In the genomic region with DNA sequence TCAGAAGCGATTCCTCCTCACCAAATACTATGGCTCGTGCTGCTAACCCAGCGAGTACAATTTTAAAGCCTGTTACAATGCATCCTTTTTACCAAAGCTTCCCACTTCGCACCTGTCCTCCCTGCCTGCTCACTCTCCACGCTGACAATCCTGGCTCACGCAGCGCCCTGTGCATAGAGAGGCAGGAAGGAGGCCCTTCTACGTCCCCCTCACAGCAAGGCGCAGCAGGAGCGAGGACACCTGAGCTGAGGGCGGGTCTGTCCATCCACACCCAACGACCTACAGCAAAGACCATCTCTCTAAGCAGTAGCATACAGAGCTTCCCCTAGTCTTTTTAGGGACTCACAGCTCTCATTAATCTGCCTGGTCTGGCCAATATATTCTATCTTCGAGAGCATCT, we compare ENCODE assay signal across 20 cellular contexts.
"Had no signal": no experiment of that assay in that cellular context is flagged by ENCODE, and none has a peak within 500 bp of the region (broad histone marks: within the 10 kb centered on the region; RNA-seq: fewer than 3 reads in every experiment).

No MANE protein-coding gene starts in this region.

- DNase-seq: activated CD4-positive, alpha-beta memory T cell treated with anti-CD3 and anti-CD28 coated beads for 36 hours; activated CD4-positive, alpha-beta T cell treated with anti-CD3 and anti-CD28 coated beads for 4 hours; activated T-cell treated with anti-CD3 and anti-CD28 coated beads, Interleukin-2, amount 50 U/mL, for 1 hour; aorta; brain microvascular endothelial cell; central memory CD4-positive, alpha-beta T cell; colonic mucosa; gastrocnemius medialis; heart left ventricle; left lung; mammary epithelial cell; trophoblast cell had no signal

- H3K27ac ChIP-seq: brain microvascular endothelial cell, colonic mucosa, gastrocnemius medialis, heart left ventricle, left lung, suprapubic skin had no signal

- H3K4me1 ChIP-seq: colonic mucosa, gastrocnemius medialis, heart left ventricle, left lung, suprapubic skin had no signal

- H3K27me3 ChIP-seq: brain microvascular endothelial cell, colonic mucosa, gastrocnemius medialis, heart left ventricle, left lung, suprapubic skin had no signal

- ATAC-seq: activated naive CD4-positive, alpha-beta T cell treated with anti-CD3 and anti-CD28 coated beads, Interleukin-2, amount 50 U/mL, for 72 hours; esophagus mucosa; gastrocnemius medialis; heart left ventricle; left lung; WTC11 had no signal

- H3K36me3 Mint-ChIP-seq: WTC11 had no signal

- H3K9me3 Mint-ChIP-seq: activated CD4-positive, alpha-beta memory T cell treated with anti-CD3 and anti-CD28 coated beads for 36 hours; activated naive CD4-positive, alpha-beta T cell treated with anti-CD3 and anti-CD28 coated beads, Interleukin-2, amount 50 U/mL, for 72 hours; neural crest cell; stimulated activated naive CD8-positive, alpha-beta T cell treated with anti-CD3 and anti-CD28 coated beads, Interleukin-15, Interleukin-2, amounts not matched to agents 100 ng/mL and 50 ng/mL, for 24 hours; T-helper 2 cell treated with Interferon-gamma antibody and Interleukin-4, amounts not matched to agents 5 μg/mL and 100 μg/mL, for 36 hours; WTC11 had no signal

- H3K36me3 ChIP-seq: colonic mucosa, gastrocnemius medialis had no signal

- H3K4me3 Mint-ChIP-seq: activated CD4-positive, alpha-beta memory T cell treated with anti-CD3 and anti-CD28 coated beads for 36 hours; neural crest cell; stimulated activated naive CD8-positive, alpha-beta T cell treated with anti-CD3 and anti-CD28 coated beads, Interleukin-15, Interleukin-2, amounts not matched to agents 100 ng/mL and 50 ng/mL, for 24 hours; T-helper 2 cell treated with Interferon-gamma antibody and Interleukin-4, amounts not matched to agents 5 μg/mL and 100 μg/mL, for 36 hours; WTC11 had no signal

- H3K27ac Mint-ChIP-seq: activated CD4-positive, alpha-beta memory T cell treated with anti-CD3 and anti-CD28 coated beads for 36 hours; progenitor cell of endocrine pancreas; stimulated activated naive CD8-positive, alpha-beta T cell treated with anti-CD3 and anti-CD28 coated beads, Interleukin-15, Interleukin-2, amounts not matched to agents 100 ng/mL and 50 ng/mL, for 24 hours; T-helper 2 cell treated with Interferon-gamma antibody and Interleukin-4, amounts not matched to agents 5 μg/mL and 100 μg/mL, for 36 hours; WTC11 had no signal

- H3K27me3 Mint-ChIP-seq: activated CD4-positive, alpha-beta memory T cell treated with anti-CD3 and anti-CD28 coated beads for 36 hours; stimulated activated naive CD8-positive, alpha-beta T cell treated with anti-CD3 and anti-CD28 coated beads, Interleukin-15, Interleukin-2, amounts not matched to agents 100 ng/mL and 50 ng/mL, for 24 hours had no signal

- H3K9me3 ChIP-seq: colonic mucosa, gastrocnemius medialis, heart left ventricle, left lung, suprapubic skin had no signal

- H3K4me3 ChIP-seq: colonic mucosa, gastrocnemius medialis, heart left ventricle, left lung, suprapubic skin had no signal
